ENCODE assay signal across 21 cellular contexts in genomic region chrX:136742721-136743379, GRCh38. TPM values are rescaled to one million over a fixed set of nuclear protein-coding genes. Genes with fewer than 3 reads are reported as not detected.
DNase-seq lines count a peak whose midpoint lies in the region; ATAC-seq and TF ChIP-seq lines count a peak whose summit lies in the region.
"Had no signal": no experiment of that assay in that cellular context is flagged by ENCODE, and none has a peak within 500 bp of the region (broad histone marks: within the 10 kb centered on the region; RNA-seq: fewer than 3 reads in every experiment).

No MANE protein-coding gene starts in this region.

- H3K4me1 ChIP-seq in skeletal muscle tissue (ENCODE audit: control insufficient read depth in 3 of 3, insufficient read depth in 3 of 3, low read length in 3 of 3) (peaks cover 23 to 25% (median 24%) of the 10 kb centered on the region in 3 donors), mucosa of descending colon (ENCODE audit: low read depth) (no peaks in the 10 kb centered on the region)
- H3K4me1 ChIP-seq: uterus had no signal

- no peaks in the 10 kb centered on the region for H3K27me3 Mint-ChIP-seq in activated naive CD4-positive, alpha-beta T cell treated with anti-CD3 and anti-CD28 coated beads, Interleukin-2, amount 50 U/mL, for 24 hours
- no peaks in the 10 kb centered on the region for H3K27me3 Mint-ChIP-seq in activated T-helper 1 cell treated with anti-CD3 and anti-CD28 coated beads, Interleukin-12 subunit alpha, Interleukin-12 subunit beta, Interleukin-2, Interleukin-4 antibody, amounts not matched to agents 30 ng/mL and 10 ng/mL and 1 ng/mL, durations not matched to agents 14 hours and 24 hours and 36 hours (ENCODE audit: insufficient read depth)

- H3K36me3 Mint-ChIP-seq in activated naive CD4-positive, alpha-beta T cell treated with anti-CD3 and anti-CD28 coated beads, Interleukin-2, amount 50 U/mL, for 24 hours: peaks cover 19% of the 10 kb centered on the region
- peaks cover 48% of the 10 kb centered on the region for H3K36me3 Mint-ChIP-seq in activated T-helper 1 cell treated with anti-CD3 and anti-CD28 coated beads, Interleukin-12 subunit alpha, Interleukin-12 subunit beta, Interleukin-2, Interleukin-4 antibody, amounts not matched to agents 30 ng/mL and 10 ng/mL and 1 ng/mL, durations not matched to agents 14 hours and 24 hours and 36 hours (ENCODE audit: low read depth)

- H3K9me3 Mint-ChIP-seq in activated naive CD4-positive, alpha-beta T cell treated with anti-CD3 and anti-CD28 coated beads, Interleukin-2, amount 50 U/mL, for 24 hours: no peaks in the 10 kb centered on the region
- H3K9me3 Mint-ChIP-seq in activated T-helper 1 cell treated with anti-CD3 and anti-CD28 coated beads, Interleukin-12 subunit alpha, Interleukin-12 subunit beta, Interleukin-2, Interleukin-4 antibody, amounts not matched to agents 30 ng/mL and 10 ng/mL and 1 ng/mL, durations not matched to agents 14 hours and 24 hours and 36 hours: no peaks in the 10 kb centered on the region
- H3K9me3 Mint-ChIP-seq: nephron had no signal

- H3K27ac Mint-ChIP-seq in activated naive CD4-positive, alpha-beta T cell treated with anti-CD3 and anti-CD28 coated beads, Interleukin-2, amount 50 U/mL, for 24 hours: peak overlapping the region; percentile 87
- peak overlapping the region; percentile 58 for H3K27ac Mint-ChIP-seq in activated T-helper 1 cell treated with anti-CD3 and anti-CD28 coated beads, Interleukin-12 subunit alpha, Interleukin-12 subunit beta, Interleukin-2, Interleukin-4 antibody, amounts not matched to agents 30 ng/mL and 10 ng/mL and 1 ng/mL, durations not matched to agents 14 hours and 24 hours and 36 hours
- H3K27ac Mint-ChIP-seq: nephron had no signal

- H3K27ac ChIP-seq in skeletal muscle tissue (ENCODE audit: low read depth, low read length): peak overlapping the region; percentile 26
- H3K27ac ChIP-seq: lower lobe of right lung, PC-9, skin epidermis, uterus had no signal

- ATAC-seq in left lobe of liver (no peak), mucosa of descending colon (no peak)
- ATAC-seq: heart right ventricle, lower lobe of right lung had no signal

- no peak for DNase-seq in activated naive CD4-positive, alpha-beta T cell treated with anti-CD3 and anti-CD28 coated beads, Interleukin-2, amount 50 U/mL, for 16 hours
- DNase-seq in NCI-H82 (lab: John Stamatoyannopoulos, UW): peak; percentile 47
- DNase-seq in activated T-helper 1 cell treated with anti-CD3 and anti-CD28 coated beads, Interleukin-12 subunit alpha, Interleukin-12 subunit beta, Interleukin-2, Interleukin-4 antibody, amounts not matched to agents 30 ng/mL and 10 ng/mL and 1 ng/mL, durations not matched to agents 14 hours and 24 hours and 36 hours (ENCODE audit: low spot score): no peak
- DNase-seq in left lobe of liver (ENCODE audit: low spot score): no peak
- no peak for DNase-seq in mucosa of descending colon
- DNase-seq: activated CD8-positive, alpha-beta memory T cell treated with anti-CD3 and anti-CD28 coated beads for 24 hours; activated gamma-delta T cell; AML-193; H7; heart right ventricle; lower lobe of right lung; MM.1S; NCI-H2029 treated with DMSO at 0.1 percent for 48 hours; NCI-H524; PC-9; stimulated activated CD4-positive, alpha-beta T cell treated with anti-CD3 and anti-CD28 coated beads, Interleukin-2, amount 100 ng/mL, for 48 hours; uterus had no signal

- H3K4me3 ChIP-seq in skeletal muscle tissue (ENCODE audit: low read length in 3 of 3) (no peak overlapping the region), mucosa of descending colon (no peak overlapping the region)
- H3K4me3 ChIP-seq: heart right ventricle, lower lobe of right lung, PC-9, skin epidermis, uterus had no signal

- no peak for TF ChIP-seq CTCF in mucosa of descending colon (IDR thresholded peaks at IDR 0.05)

- peaks cover 69% of the 10 kb centered on the region for H3K4me1 Mint-ChIP-seq in activated naive CD4-positive, alpha-beta T cell treated with anti-CD3 and anti-CD28 coated beads, Interleukin-2, amount 50 U/mL, for 24 hours
- peaks cover 71% of the 10 kb centered on the region for H3K4me1 Mint-ChIP-seq in activated T-helper 1 cell treated with anti-CD3 and anti-CD28 coated beads, Interleukin-12 subunit alpha, Interleukin-12 subunit beta, Interleukin-2, Interleukin-4 antibody, amounts not matched to agents 30 ng/mL and 10 ng/mL and 1 ng/mL, durations not matched to agents 14 hours and 24 hours and 36 hours (ENCODE audit: low read depth)

- no peaks in the 10 kb centered on the region for H3K27me3 ChIP-seq in skeletal muscle tissue (ENCODE audit: control insufficient read depth in 3 of 3, insufficient read depth in 3 of 3, low read length in 3 of 3)
- H3K27me3 ChIP-seq: uterus had no signal

- intact Hi-C loops in activated T-helper 1 cell treated with anti-CD3 and anti-CD28 coated beads, Interleukin-12 subunit alpha, Interleukin-12 subunit beta, Interleukin-2, Interleukin-4 antibody, amounts not matched to agents 30 ng/mL and 10 ng/mL and 1 ng/mL, durations not matched to agents 14 hours and 24 hours and 36 hours (cut with micrococcal nuclease): no loop called here
- intact Hi-C loops in mucosa of descending colon (cut with DNase I, micrococcal nuclease): no loop called here

- no peak overlapping the region for H3K9ac ChIP-seq in skeletal muscle tissue (ENCODE audit: low read depth in 1 of 3, low read length in 3 of 3)

- H3K4me3 Mint-ChIP-seq in activated naive CD4-positive, alpha-beta T cell treated with anti-CD3 and anti-CD28 coated beads, Interleukin-2, amount 50 U/mL, for 24 hours: no peak overlapping the region
- H3K4me3 Mint-ChIP-seq in activated T-helper 1 cell treated with anti-CD3 and anti-CD28 coated beads, Interleukin-12 subunit alpha, Interleukin-12 subunit beta, Interleukin-2, Interleukin-4 antibody, amounts not matched to agents 30 ng/mL and 10 ng/mL and 1 ng/mL, durations not matched to agents 14 hours and 24 hours and 36 hours: no peak overlapping the region
- H3K4me3 Mint-ChIP-seq: nephron had no signal

- peaks cover 0 to 6% (median 2%) of the 10 kb centered on the region in 3 donors for H3K36me3 ChIP-seq in skeletal muscle tissue (ENCODE audit: control insufficient read depth in 3 of 3, insufficient read depth in 3 of 3, low read length in 3 of 3)
- H3K36me3 ChIP-seq in mucosa of descending colon (ENCODE audit: low read depth): no peaks in the 10 kb centered on the region
- H3K36me3 ChIP-seq: lower lobe of right lung, uterus had no signal

- H3K9me3 ChIP-seq in skeletal muscle tissue (ENCODE audit: control insufficient read depth in 3 of 3, low read length in 3 of 3) (no peaks in the 10 kb centered on the region), mucosa of descending colon (no peaks in the 10 kb centered on the region)
- H3K9me3 ChIP-seq: heart right ventricle, lower lobe of right lung, uterus had no signal

RNA-seq across cellular contexts. Expression of gene ARHGEF6, which starts 37.9 kb away (rescaled TPM):
- 39.8 and 40.8 TPM in 2 replicates for total RNA-seq in activated T-helper 1 cell treated with anti-CD3 and anti-CD28 coated beads, Interleukin-12 subunit alpha, Interleukin-12 subunit beta, Interleukin-2, Interleukin-4 antibody, amounts not matched to agents 30 ng/mL and 10 ng/mL and 1 ng/mL, durations not matched to agents 14 hours and 24 hours and 36 hours
- total RNA-seq in skeletal muscle tissue (25.6 TPM), left lobe of liver (3.0 TPM), mucosa of descending colon (10 to 100 TPM in 1 of 3 donors, 1 to 10 TPM in 2; 2.8 to 17.2 (median 6.6) TPM)
